ENCODE assay signal across 2 cellular contexts in the genomic region with DNA sequence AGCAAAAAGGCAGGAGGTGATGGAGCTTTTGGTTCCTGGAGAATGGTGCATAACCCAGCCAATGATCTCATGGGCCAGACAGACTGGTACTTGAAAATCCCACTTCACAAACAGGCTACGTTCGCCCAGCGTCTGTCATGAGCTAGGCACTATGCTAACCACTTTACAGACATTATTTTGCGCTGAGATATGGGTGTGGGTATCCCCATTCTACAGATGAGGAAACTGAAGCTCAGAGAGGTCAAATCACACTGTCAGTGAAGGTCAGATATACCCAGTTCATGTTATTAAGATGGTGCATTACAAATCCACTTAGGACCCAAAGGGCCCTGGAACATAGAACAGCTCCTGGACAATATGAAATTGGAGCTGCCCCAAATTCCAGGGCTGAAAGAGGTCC.
A peak's percentile ranks its signal among the peaks of the same experiment; 100 is the strongest.
TF ChIP-seq lines count a peak whose summit lies in the region.

No MANE protein-coding gene starts in this region.

TF ChIP-seq in WTC11, 78 proteins besides CTCF, POLR2A, EP300 and RAD21:
- TF ChIP-seq GTF2I (CRISPR knock-in tag; conservative IDR thresholded peaks at IDR 0.05) (no peak), ATF2 (CRISPR knock-in tag; IDR thresholded peaks at IDR 0.05; ENCODE audit: borderline replicate concordance, low read depth) (no peak), ZNF512 (CRISPR knock-in tag; IDR thresholded peaks at IDR 0.05; ENCODE audit: borderline replicate concordance) (no peak), KAT7 (CRISPR knock-in tag; IDR thresholded peaks at IDR 0.05; ENCODE audit: borderline replicate concordance) (no peak), TCF7 (CRISPR knock-in tag; IDR thresholded peaks at IDR 0.05; ENCODE audit: low read depth) (no peak), FOXP1 (CRISPR knock-in tag; IDR thresholded peaks at IDR 0.05; ENCODE audit: borderline replicate concordance) (no peak), ESRRA (CRISPR knock-in tag; IDR thresholded peaks at IDR 0.05; ENCODE audit: borderline replicate concordance) (no peak; the same call in 1 of the 2 replicates), ELF4 (CRISPR knock-in tag; IDR thresholded peaks at IDR 0.05; ENCODE audit: low read depth) (no peak), ZNF121 (CRISPR knock-in tag; IDR thresholded peaks at IDR 0.05) (no peak), OVOL2 (CRISPR knock-in tag; IDR thresholded peaks at IDR 0.05; ENCODE audit: borderline replicate concordance) (no peak), CBFB (CRISPR knock-in tag; IDR thresholded peaks at IDR 0.05; ENCODE audit: low read depth) (no peak), IRF2 (CRISPR knock-in tag; IDR thresholded peaks at IDR 0.05; ENCODE audit: borderline replicate concordance, low read depth) (no peak)
- TF ChIP-seq, protein P1, sequence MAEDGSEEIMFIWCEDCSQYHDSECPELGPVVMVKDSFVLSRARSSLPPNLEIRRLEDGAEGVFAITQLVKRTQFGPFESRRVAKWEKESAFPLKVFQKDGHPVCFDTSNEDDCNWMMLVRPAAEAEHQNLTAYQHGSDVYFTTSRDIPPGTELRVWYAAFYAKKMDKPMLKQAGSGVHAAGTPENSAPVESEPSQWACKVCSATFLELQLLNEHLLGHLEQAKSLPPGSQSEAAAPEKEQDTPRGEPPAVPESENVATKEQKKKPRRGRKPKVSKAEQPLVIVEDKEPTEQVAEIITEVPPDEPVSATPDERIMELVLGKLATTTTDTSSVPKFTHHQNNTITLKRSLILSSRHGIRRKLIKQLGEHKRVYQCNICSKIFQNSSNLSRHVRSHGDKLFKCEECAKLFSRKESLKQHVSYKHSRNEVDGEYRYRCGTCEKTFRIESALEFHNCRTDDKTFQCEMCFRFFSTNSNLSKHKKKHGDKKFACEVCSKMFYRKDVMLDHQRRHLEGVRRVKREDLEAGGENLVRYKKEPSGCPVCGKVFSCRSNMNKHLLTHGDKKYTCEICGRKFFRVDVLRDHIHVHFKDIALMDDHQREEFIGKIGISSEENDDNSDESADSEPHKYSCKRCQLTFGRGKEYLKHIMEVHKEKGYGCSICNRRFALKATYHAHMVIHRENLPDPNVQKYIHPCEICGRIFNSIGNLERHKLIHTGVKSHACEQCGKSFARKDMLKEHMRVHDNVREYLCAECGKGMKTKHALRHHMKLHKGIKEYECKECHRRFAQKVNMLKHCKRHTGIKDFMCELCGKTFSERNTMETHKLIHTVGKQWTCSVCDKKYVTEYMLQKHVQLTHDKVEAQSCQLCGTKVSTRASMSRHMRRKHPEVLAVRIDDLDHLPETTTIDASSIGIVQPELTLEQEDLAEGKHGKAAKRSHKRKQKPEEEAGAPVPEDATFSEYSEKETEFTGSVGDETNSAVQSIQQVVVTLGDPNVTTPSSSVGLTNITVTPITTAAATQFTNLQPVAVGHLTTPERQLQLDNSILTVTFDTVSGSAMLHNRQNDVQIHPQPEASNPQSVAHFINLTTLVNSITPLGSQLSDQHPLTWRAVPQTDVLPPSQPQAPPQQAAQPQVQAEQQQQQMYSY (CRISPR knock-in tag; IDR thresholded peaks at IDR 0.05): no peak
- TF ChIP-seq, protein P2, sequence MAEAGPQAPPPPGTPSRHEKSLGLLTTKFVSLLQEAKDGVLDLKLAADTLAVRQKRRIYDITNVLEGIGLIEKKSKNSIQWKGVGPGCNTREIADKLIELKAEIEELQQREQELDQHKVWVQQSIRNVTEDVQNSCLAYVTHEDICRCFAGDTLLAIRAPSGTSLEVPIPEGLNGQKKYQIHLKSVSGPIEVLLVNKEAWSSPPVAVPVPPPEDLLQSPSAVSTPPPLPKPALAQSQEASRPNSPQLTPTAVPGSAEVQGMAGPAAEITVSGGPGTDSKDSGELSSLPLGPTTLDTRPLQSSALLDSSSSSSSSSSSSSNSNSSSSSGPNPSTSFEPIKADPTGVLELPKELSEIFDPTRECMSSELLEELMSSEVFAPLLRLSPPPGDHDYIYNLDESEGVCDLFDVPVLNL (CRISPR knock-in tag; IDR thresholded peaks at IDR 0.05; ENCODE audit: borderline replicate concordance, low read depth): no peak
- TF ChIP-seq, protein P3, sequence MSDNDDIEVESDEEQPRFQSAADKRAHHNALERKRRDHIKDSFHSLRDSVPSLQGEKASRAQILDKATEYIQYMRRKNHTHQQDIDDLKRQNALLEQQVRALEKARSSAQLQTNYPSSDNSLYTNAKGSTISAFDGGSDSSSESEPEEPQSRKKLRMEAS (CRISPR knock-in tag; IDR thresholded peaks at IDR 0.05): no peak
TF ChIP-seq in WTC11: peak in this region for 0.

TF ChIP-seq in H1, 55 proteins besides CTCF, POLR2A, EP300 and RAD21:
- TF ChIP-seq KDM1A (IDR thresholded peaks at IDR 0.05; ENCODE audit: borderline replicate concordance, low read length) (peak; percentile 36; the same call in 1 of the 2 replicates), NRF1 (IDR thresholded peaks at IDR 0.05; ENCODE audit: low read depth, low read length) (no peak)
